ENCODE assay signal across 17 cellular contexts in the genomic region with DNA sequence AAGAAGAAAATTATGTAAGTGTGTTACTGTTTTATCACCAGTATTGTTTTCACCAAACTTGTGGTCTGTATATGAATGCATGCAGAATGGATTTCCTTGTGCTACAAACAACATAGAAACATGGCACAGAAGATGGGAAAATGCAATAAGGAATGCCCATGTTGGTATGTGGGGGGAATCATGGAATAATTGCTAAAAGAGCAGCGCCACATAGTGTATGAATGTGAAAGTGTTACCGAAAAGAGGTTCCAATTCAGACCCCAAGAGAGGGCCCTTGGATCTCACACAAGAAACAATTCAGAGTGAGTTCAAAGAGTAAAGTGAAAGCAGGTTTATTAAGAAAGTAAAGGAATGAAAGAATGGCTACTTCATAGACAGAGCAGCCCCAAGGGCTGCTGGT. TPM values are rescaled to one million over a fixed set of nuclear protein-coding genes. Genes with fewer than 3 reads are reported as not detected.
DNase-seq lines count a peak whose midpoint lies in the region; ATAC-seq, FAIRE-seq and TF ChIP-seq lines count a peak whose summit lies in the region.
"Had no signal": no experiment of that assay in that cellular context is flagged by ENCODE, and none has a peak within 500 bp of the region (broad histone marks: within the 10 kb centered on the region; RNA-seq: fewer than 3 reads in every experiment).

No MANE protein-coding gene starts in this region.

- ATAC-seq in GM21528 (IDR thresholded peaks at IDR 0.05; ENCODE audit: low FRiP score, unreplicated experiment), result no peak
- no peak for ATAC-seq in upper lobe of left lung (ENCODE audit: low FRiP score in 2 of 2)
- ATAC-seq: heart right ventricle, left ventricle myocardium superior had no signal

- TF ChIP-seq EP300 in upper lobe of left lung (IDR thresholded peaks at IDR 0.05), result no peak

- TF ChIP-seq POLR2A in esophagus squamous epithelium (IDR thresholded peaks at IDR 0.05) (no peak), upper lobe of left lung (IDR thresholded peaks at IDR 0.05) (no peak)

- intact Hi-C loops in esophagus squamous epithelium (cut with DNase I), result no loop called here

- TF ChIP-seq CTCF in D721Med (IDR thresholded peaks at IDR 0.05; ENCODE audit: insufficient read depth, missing control alignments), result peak; percentile 18
- TF ChIP-seq CTCF in kidney epithelial cell (IDR thresholded peaks at IDR 0.05; ENCODE audit: insufficient read depth, low read length, poor library complexity, severe bottlenecking), result peak; percentile 19
- no peak for TF ChIP-seq CTCF in esophagus squamous epithelium (IDR thresholded peaks at IDR 0.05)
- no peak for TF ChIP-seq CTCF in upper lobe of left lung (IDR thresholded peaks at IDR 0.05)

- H3K27ac ChIP-seq in esophagus squamous epithelium (no peak overlapping the region), upper lobe of left lung (no peak overlapping the region)
- H3K27ac ChIP-seq: heart right ventricle, neutrophil, tibial nerve had no signal

- H3K36me3 ChIP-seq in kidney epithelial cell (ENCODE audit: control insufficient read depth, insufficient read depth, low read length) (no peaks in the 10 kb centered on the region), esophagus squamous epithelium (no peaks in the 10 kb centered on the region), upper lobe of left lung (no peaks in the 10 kb centered on the region)
- H3K36me3 ChIP-seq: heart right ventricle, neutrophil, tibial nerve had no signal

- H3K4me1 ChIP-seq in esophagus squamous epithelium (no peaks in the 10 kb centered on the region), upper lobe of left lung (no peaks in the 10 kb centered on the region)
- H3K4me1 ChIP-seq: heart right ventricle, tibial nerve had no signal

- no peaks in the 10 kb centered on the region for H3K27me3 ChIP-seq in kidney epithelial cell (ENCODE audit: control insufficient read depth, insufficient read depth, low read length)
- H3K27me3 ChIP-seq in esophagus squamous epithelium, result no peaks in the 10 kb centered on the region
- H3K27me3 ChIP-seq in upper lobe of left lung, result no peaks in the 10 kb centered on the region
- H3K27me3 ChIP-seq: heart right ventricle, neutrophil, tibial nerve had no signal

- WGBS in esophagus squamous epithelium, 2 donors, result 38 to 51% methylated on average over 2 of the region's 2 CpGs
- 64 to 86% methylated on average over 2 of the region's 2 CpGs for WGBS in upper lobe of left lung, 2 donors

- FAIRE-seq in D721Med (lab: Jason Lieb, UNC) (no peak), TTC549 (lab: Jason Lieb, UNC) (peak; percentile 96)

- H3K9me3 ChIP-seq in esophagus squamous epithelium, result no peaks in the 10 kb centered on the region
- H3K9me3 ChIP-seq in upper lobe of left lung, result no peaks in the 10 kb centered on the region
- H3K9me3 ChIP-seq: heart right ventricle, neutrophil, tibial nerve had no signal

- no peak for DNase-seq in D721Med (ENCODE audit: insufficient read length, low spot score)
- DNase-seq in HT1080 (ENCODE audit: low read depth), result peak; percentile 25
- no peak for DNase-seq in kidney epithelial cell (ENCODE audit: low read depth)
- DNase-seq in NCI-H446 treated with DMSO at 0.1 percent for 48 hours (lab: John Stamatoyannopoulos, UW), result no peak
- DNase-seq in esophagus squamous epithelium (lab: John Stamatoyannopoulos, UW), result no peak
- no peak for DNase-seq in upper lobe of left lung
- DNase-seq: activated CD4-positive, alpha-beta T cell treated with anti-CD3 and anti-CD28 coated beads, Interleukin-2, amount 50 U/mL, for 1 hour; effector memory CD4-positive, alpha-beta T cell; HCEC 1CT; heart right ventricle; left ventricle myocardium superior; NCI-H146 had no signal

- H3K4me3 ChIP-seq in kidney epithelial cell (ENCODE audit: low read depth, low read length) (no peak overlapping the region), esophagus squamous epithelium (no peak overlapping the region), upper lobe of left lung (no peak overlapping the region)
- H3K4me3 ChIP-seq: heart right ventricle, tibial nerve had no signal

RNA-seq across cellular contexts. Expression of gene TYRP1, which starts 26.4 kb away (rescaled TPM):
- total RNA-seq in HT1080 (2014; rRNA removed; shearing (Covaris generic)), result 0.20 and 0.74 TPM in 2 replicates
- 0.09 and 0.15 TPM in 2 replicates for polyA plus RNA-seq in HT1080 (2015; cell fraction: cytosol; rRNA removed)
- 0.43 and 0.51 TPM in 2 replicates for polyA plus RNA-seq in HT1080 (2015; cell fraction: nucleus; rRNA removed)
- not detected in 2 replicates for total RNA-seq in kidney epithelial cell
- not detected for total RNA-seq in esophagus squamous epithelium
- 1 to 10 TPM in 4 of 6 donors, not detected in 2; 3.3 to 8.4 (median 4.2) TPM for total RNA-seq in upper lobe of left lung
- total RNA-seq: activated T-helper 2 cell treated with anti-CD3 and anti-CD28 coated beads, Interferon-gamma antibody, Interleukin-2, Interleukin-4, amounts not matched to agents 10 μg/mL and 5 μg/mL and 100 μg/mL, durations not matched to agents 14 hours and 24 hours and 36 hours; tibial nerve had no signal

Comparison
In these comparisons a context has a peak if more than half of its experiments do, and no peak if none do; other contexts are left out.
1. CTCF ChIP-seq: peak in D721Med (single experiment) and kidney epithelial cell (single experiment); none in esophagus squamous epithelium (0 of 6) and upper lobe of left lung (0 of 6).